Comparison of ENCODE assay signal across 8 cellular contexts in genomic region chr4:148443550-148444295, GRCh38. TPM values are rescaled to one million over a fixed set of nuclear protein-coding genes. Genes with fewer than 3 reads are reported as not detected.
DNase-seq lines count a peak whose midpoint lies in the region; ATAC-seq and TF ChIP-seq lines count a peak whose summit lies in the region.

No MANE protein-coding gene starts in this region.

- no peak for TF ChIP-seq EP300 in neural cell (conservative IDR thresholded peaks at IDR 0.05; ENCODE audit: poor library complexity, severe bottlenecking)

- no peaks in the 10 kb centered on the region for H3K9me3 ChIP-seq in HUES64 (ENCODE audit: insufficient read depth, low read depth, low read length)
- H3K9me3 ChIP-seq in esophagus squamous epithelium, result no peaks in the 10 kb centered on the region
- H3K9me3 ChIP-seq in neural cell (ENCODE audit: low read length), result no peaks in the 10 kb centered on the region
- no peaks in the 10 kb centered on the region for H3K9me3 ChIP-seq in upper lobe of right lung

- no peak for TF ChIP-seq POLR2A in esophagus squamous epithelium (IDR thresholded peaks at IDR 0.05)

- H3K4me2 ChIP-seq in neural cell (ENCODE audit: low read length), result peak overlapping the region; percentile 94

- H3K9ac ChIP-seq in HUES64 (ENCODE audit: low read depth, low read length), result no peak overlapping the region
- H3K9ac ChIP-seq in neural cell (ENCODE audit: low read length), result peak overlapping the region; percentile 27

- peak overlapping the region; percentile 66 for H3K4me3 ChIP-seq in HUES64 (ENCODE audit: low read length)
- peak overlapping the region; percentile 82 to 92 (median 90) for H3K4me3 ChIP-seq in esophagus squamous epithelium
- H3K4me3 ChIP-seq in neural cell (ENCODE audit: low read length), result peak overlapping the region; percentile 94
- H3K4me3 ChIP-seq in upper lobe of right lung, result peak overlapping the region; percentile 94

- TF ChIP-seq CTCF in esophagus squamous epithelium (IDR thresholded peaks at IDR 0.05), result no peak
- no peak for TF ChIP-seq CTCF in neural cell (IDR thresholded peaks at IDR 0.05; ENCODE audit: poor library complexity, severe bottlenecking)
- no peak for TF ChIP-seq CTCF in upper lobe of right lung (IDR thresholded peaks at IDR 0.05)

- no peak for ATAC-seq in upper lobe of right lung
- ATAC-seq in GM21723 (IDR thresholded peaks at IDR 0.05; ENCODE audit: unreplicated experiment), result no peak

- H4K20me1 ChIP-seq in neural cell (ENCODE audit: insufficient read depth), result no peaks in the 10 kb centered on the region

- H3K4me1 ChIP-seq in HUES64 (ENCODE audit: insufficient read depth, low read length) (peaks cover 24% of the 10 kb centered on the region), esophagus squamous epithelium (peaks cover 0 to 69% (median 6%) of the 10 kb centered on the region in 3 donors), upper lobe of right lung (peaks cover 29% of the 10 kb centered on the region)

- no peaks in the 10 kb centered on the region for H3K9me2 ChIP-seq in neural cell (ENCODE audit: insufficient read depth, low read length)

- H3K27me3 ChIP-seq in HUES64 (ENCODE audit: insufficient read depth, low read length), result peaks cover 82% of the 10 kb centered on the region
- peaks cover 0 to 24% (median 0%) of the 10 kb centered on the region in 4 donors for H3K27me3 ChIP-seq in esophagus squamous epithelium
- peaks cover 90% of the 10 kb centered on the region for H3K27me3 ChIP-seq in neural cell (ENCODE audit: insufficient read depth, low read depth, low read length)
- no peaks in the 10 kb centered on the region for H3K27me3 ChIP-seq in upper lobe of right lung

- no peak overlapping the region for H3K27ac ChIP-seq in HUES64 (ENCODE audit: low read depth, low read length)
- H3K27ac ChIP-seq in esophagus squamous epithelium, result peak overlapping the region; percentile 39 to 95 (median 92)
- no peak overlapping the region for H3K27ac ChIP-seq in neural cell (ENCODE audit: low read length)
- peak overlapping the region; percentile 97 for H3K27ac ChIP-seq in upper lobe of right lung

- no peaks in the 10 kb centered on the region for H3K79me2 ChIP-seq in neural cell (replicated peaks; ENCODE audit: insufficient read depth, low read length)

- H2AFZ ChIP-seq in neural cell (ENCODE audit: low read depth, low read length), result no peak overlapping the region

- TF ChIP-seq RAD21 in neural cell (conservative IDR thresholded peaks at IDR 0.05), result no peak

- under 1% methylated on average over 61 of the region's 61 CpGs for WGBS in HUES64
- WGBS in esophagus squamous epithelium, 2 donors, result 1% methylated on average over 20 of the region's 61 CpGs; no CpG with 5 or more reads in 1 of the 2 donors

- no peaks in the 10 kb centered on the region for H3F3A ChIP-seq in neural cell (ENCODE audit: insufficient read depth, low read length, poor library complexity, severe bottlenecking)

- intact Hi-C loops in esophagus squamous epithelium (cut with DNase I) (no loop called here), upper lobe of right lung (cut with DNase I) (no loop called here)

- DNase-seq in activated T-cell treated with anti-CD3 and anti-CD28 coated beads for 24 hours (ENCODE audit: low read depth) (peak; percentile 7), esophagus squamous epithelium (lab: John Stamatoyannopoulos, UW) (no peak), upper lobe of right lung (peak; percentile 82), NCI-H2029 (lab: John Stamatoyannopoulos, UW) (no peak), NCI-H226 (no peak)

- H3K36me3 ChIP-seq in HUES64 (ENCODE audit: insufficient read depth, low read length) (no peaks in the 10 kb centered on the region), esophagus squamous epithelium (no peaks in the 10 kb centered on the region), neural cell (ENCODE audit: insufficient read depth, low read length) (no peaks in the 10 kb centered on the region), upper lobe of right lung (no peaks in the 10 kb centered on the region)

TF ChIP-seq in neural cell, 6 proteins besides CTCF, POLR2A, EP300 and RAD21:
- TF ChIP-seq EZH2 (IDR thresholded peaks at IDR 0.05; ENCODE audit: borderline replicate concordance, insufficient read depth, low read length, poor library complexity, severe bottlenecking) (peak; percentile 63), SMC3 (conservative IDR thresholded peaks at IDR 0.05; ENCODE audit: poor library complexity) (no peak)
TF ChIP-seq in neural cell: peak in this region for 1.

RNA-seq across cellular contexts. Expression of gene NR3C2, which starts 1.5 kb away (rescaled TPM):
- 0.70 TPM for polyA plus RNA-seq in HUES64 (2013, experiment 1 of 2)
- 0.57 TPM for polyA plus RNA-seq in HUES64 (2013, experiment 2 of 2)
- total RNA-seq in esophagus squamous epithelium, result 1 to 10 TPM; 1.2 to 5.3 (median 2.3) TPM
- 0.06 and 0.12 TPM in 2 replicates for polyA plus RNA-seq in neural cell
- polyA minus RNA-seq in neural cell, result 0.58 and 1.5 TPM in 2 replicates
- total RNA-seq in upper lobe of right lung, result 25.9 TPM

Comparison
In these comparisons a context has a peak if more than half of its experiments do, and no peak if none do; other contexts are left out.
1. H3K27ac ChIP-seq: peak in esophagus squamous epithelium (4 of 4) and upper lobe of right lung (single experiment); none in HUES64 (single experiment) and neural cell (single experiment).
2. DNase-seq: peak in activated T-cell treated with anti-CD3 and anti-CD28 coated beads for 24 hours (single experiment) and upper lobe of right lung (single experiment); none in esophagus squamous epithelium (single experiment), NCI-H2029 (single experiment) and NCI-H226 (single experiment).
3. Peak in every context shown above with its lines, with median percentiles within 50 percentile points of each other: H3K4me3 ChIP-seq.